20 cellular contexts compared by ENCODE assay signal in the genomic region with DNA sequence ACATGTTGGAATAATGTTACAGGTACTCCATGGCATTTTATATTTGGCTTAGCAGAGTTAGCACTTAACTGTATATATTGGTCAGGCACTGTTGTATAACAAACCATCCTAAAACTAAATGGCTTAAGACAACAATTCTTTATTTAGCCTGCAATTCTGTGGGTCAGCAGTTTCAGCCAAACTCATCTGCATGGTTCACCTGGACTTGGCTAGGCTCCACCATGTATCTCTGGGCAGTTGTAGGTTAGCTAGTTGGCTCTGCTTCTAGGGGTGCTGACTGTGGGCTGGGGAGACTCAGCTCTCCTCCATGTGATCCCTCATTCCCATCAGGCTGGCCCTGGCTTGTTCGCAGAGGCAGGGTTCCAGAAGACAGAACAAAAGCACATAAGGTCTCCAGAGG. TPM values are rescaled to one million over a fixed set of nuclear protein-coding genes. Genes with fewer than 3 reads are reported as not detected.
DNase-seq lines count a peak whose midpoint lies in the region; ATAC-seq and TF ChIP-seq lines count a peak whose summit lies in the region.
"Had no signal": no experiment of that assay in that cellular context is flagged by ENCODE, and none has a peak within 500 bp of the region (broad histone marks: within the 10 kb centered on the region; RNA-seq: fewer than 3 reads in every experiment).

No MANE protein-coding gene starts in this region.

- WGBS in smooth muscle cell (ENCODE audit: low lambda C conversion rate): 100% methylated on average over 1 of the region's 1 CpG

- H3K27ac ChIP-seq in epithelial cell of prostate (peak overlapping the region; percentile 26), smooth muscle cell (ENCODE audit: low read depth) (peak overlapping the region; percentile 57)
- H3K27ac ChIP-seq: BLaER1, Peyer's patch had no signal

- H3F3A ChIP-seq in Loucy (ENCODE audit: low read depth) (peaks cover 9% of the 10 kb centered on the region), smooth muscle cell (ENCODE audit: low read depth) (peaks cover 12% of the 10 kb centered on the region)

- DNase-seq in epithelial cell of prostate (ENCODE audit: low read depth, low spot score): no peak
- DNase-seq in mesothelial cell of epicardium (ENCODE audit: low spot score in 2 of 2, unreplicated experiment in 2 of 2): no peak
- DNase-seq in smooth muscle cell (lab: John Stamatoyannopoulos, UW; ENCODE audit: unreplicated experiment): no peak
- DNase-seq in NCI-H2196 treated with DMSO at 0.1 percent for 48 hours (lab: John Stamatoyannopoulos, UW; ENCODE audit: unreplicated experiment): no peak
- no peak for DNase-seq in occipital lobe (lab: John Stamatoyannopoulos, UW)
- DNase-seq: CD4-positive, alpha-beta memory T cell; DMS53; EL; KBM-7; NCI-H1417 treated with DMSO at 0.1 percent for 48 hours; NCI-H1930; NCI-H446; NCI-H526 treated with DMSO at 0.1 percent for 48 hours; NK-92 treated with Interleukin-12 subunit alpha and Interleukin-12 subunit beta, amount 100 ng/mL, for 24 hours; Peyer's patch had no signal

- TF ChIP-seq CTCF in Loucy (conservative IDR thresholded peaks at IDR 0.05; ENCODE audit: low read length) (no peak), mesothelial cell of epicardium (IDR thresholded peaks at IDR 0.05; ENCODE audit: unreplicated experiment) (no peak), smooth muscle cell (IDR thresholded peaks at IDR 0.05; ENCODE audit: borderline replicate concordance, insufficient read depth, poor library complexity, severe bottlenecking) (no peak)

- no peaks in the 10 kb centered on the region for H3K9me3 Mint-ChIP-seq in mesothelial cell of epicardium
- H3K9me3 Mint-ChIP-seq: CD4-positive, alpha-beta memory T cell had no signal

- ATAC-seq in GM18873 (IDR thresholded peaks at IDR 0.05; ENCODE audit: low FRiP score, unreplicated experiment): no peak
- ATAC-seq: GM12878, Right ventricle myocardium inferior had no signal

- H3K27me3 ChIP-seq in Loucy (ENCODE audit: insufficient read depth, low read length, poor library complexity, severe bottlenecking) (no peaks in the 10 kb centered on the region), smooth muscle cell (ENCODE audit: low read depth) (no peaks in the 10 kb centered on the region)
- H3K27me3 ChIP-seq: BLaER1, Peyer's patch had no signal

- no peaks in the 10 kb centered on the region for H3K27me3 Mint-ChIP-seq in mesothelial cell of epicardium (ENCODE audit: low read depth)
- H3K27me3 Mint-ChIP-seq: CD4-positive, alpha-beta memory T cell had no signal

- no peaks in the 10 kb centered on the region for H3K9me2 ChIP-seq in Loucy (replicated peaks; ENCODE audit: low read depth, low read length)

- H3K9me3 ChIP-seq in Loucy (ENCODE audit: insufficient read depth, low read depth, low read length): no peaks in the 10 kb centered on the region
- H3K9me3 ChIP-seq in smooth muscle cell (replicated peaks; ENCODE audit: low read depth): no peaks in the 10 kb centered on the region
- H3K9me3 ChIP-seq: BLaER1, Peyer's patch had no signal

- no peak overlapping the region for H3K4me3 ChIP-seq in Loucy (ENCODE audit: low read length, poor library complexity, severe bottlenecking)
- no peak overlapping the region for H3K4me3 ChIP-seq in smooth muscle cell
- H3K4me3 ChIP-seq: BLaER1, GM12878, Peyer's patch had no signal

- H3K4me2 ChIP-seq in Loucy (ENCODE audit: low read depth, low read length, poor library complexity, severe bottlenecking) (peak overlapping the region; percentile 67), smooth muscle cell (no peak overlapping the region)
- H3K4me2 ChIP-seq: BLaER1 had no signal

- H3K36me3 Mint-ChIP-seq in mesothelial cell of epicardium: peaks cover 35% of the 10 kb centered on the region
- H3K36me3 Mint-ChIP-seq: CD4-positive, alpha-beta memory T cell had no signal

- H3K4me1 ChIP-seq in Loucy (ENCODE audit: insufficient read depth, low read length, poor library complexity, severe bottlenecking): peaks cover 44% of the 10 kb centered on the region
- peaks cover 6% of the 10 kb centered on the region for H3K4me1 ChIP-seq in smooth muscle cell (ENCODE audit: low read depth)
- H3K4me1 ChIP-seq: Peyer's patch had no signal

- no peak overlapping the region for H3K4me3 Mint-ChIP-seq in mesothelial cell of epicardium
- H3K4me3 Mint-ChIP-seq: CD4-positive, alpha-beta memory T cell had no signal

- peaks cover 38% of the 10 kb centered on the region for H3K4me1 Mint-ChIP-seq in mesothelial cell of epicardium
- H3K4me1 Mint-ChIP-seq: CD4-positive, alpha-beta memory T cell had no signal

- H3K27ac Mint-ChIP-seq in mesothelial cell of epicardium: peak overlapping the region; percentile 80
- H3K27ac Mint-ChIP-seq: CD4-positive, alpha-beta memory T cell had no signal

- H3K79me2 ChIP-seq in Loucy (ENCODE audit: insufficient read depth, low read length) (no peaks in the 10 kb centered on the region), smooth muscle cell (ENCODE audit: low read depth) (peaks cover 60% of the 10 kb centered on the region)

- H4K20me1 ChIP-seq in Loucy (ENCODE audit: insufficient read depth, low read length, poor library complexity, severe bottlenecking) (no peaks in the 10 kb centered on the region), smooth muscle cell (ENCODE audit: low read depth) (no peaks in the 10 kb centered on the region)
- H4K20me1 ChIP-seq: BLaER1 had no signal

- H2AFZ ChIP-seq in Loucy (ENCODE audit: low read length): peak overlapping the region; percentile 63
- H2AFZ ChIP-seq in smooth muscle cell (ENCODE audit: low read depth): no peak overlapping the region

- H3K9ac ChIP-seq in Loucy (ENCODE audit: low read depth, low read length, poor library complexity, severe bottlenecking) (peak overlapping the region; percentile 50), smooth muscle cell (ENCODE audit: low read depth) (no peak overlapping the region)
- H3K9ac ChIP-seq: BLaER1 had no signal

- H3K36me3 ChIP-seq in Loucy (ENCODE audit: insufficient read depth, low read length) (no peaks in the 10 kb centered on the region), smooth muscle cell (ENCODE audit: low read depth) (no peaks in the 10 kb centered on the region)
- H3K36me3 ChIP-seq: BLaER1, Peyer's patch had no signal

RNA-seq across cellular contexts. Expression of a gene that starts 34.4 kb away (rescaled TPM):
- 106 to 117 TPM (median 117 TPM) in 3 replicates for total RNA-seq in mesothelial cell of epicardium
- total RNA-seq in smooth muscle cell: 106 and 129 TPM in 2 replicates
- polyA plus RNA-seq in smooth muscle cell: 62.8 and 88.1 TPM in 2 replicates
- 13.4 TPM for total RNA-seq in occipital lobe
- total RNA-seq: CD4-positive, alpha-beta memory T cell; GM12878 had no signal
